ENCODE assay signal across 1 cellular context in the genomic region with DNA sequence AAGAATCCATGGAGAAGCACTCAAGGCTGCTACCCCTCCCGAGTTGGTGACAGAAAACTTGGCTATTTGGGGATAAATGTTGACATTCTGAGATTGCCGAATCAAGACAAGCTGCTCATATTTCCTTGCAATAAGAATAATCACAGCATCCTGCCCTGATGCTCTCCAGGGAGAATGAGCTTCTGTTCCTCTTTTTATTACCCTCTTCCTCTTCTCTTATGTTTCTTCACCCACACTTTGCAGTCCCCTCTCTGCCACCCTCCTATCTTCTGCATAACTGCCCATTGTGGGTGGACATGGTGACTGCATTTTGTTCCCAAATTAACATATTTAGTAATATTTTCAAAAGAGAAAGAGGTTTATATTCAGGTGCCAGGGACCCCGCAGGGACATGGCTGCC.
A peak's percentile ranks its signal among the peaks of the same experiment; 100 is the strongest.
TF ChIP-seq lines count a peak whose summit lies in the region.

No MANE protein-coding gene starts in this region.

TF ChIP-seq in GM12878, 131 proteins besides CTCF, POLR2A, EP300 and RAD21 (continued from another document):
- TF ChIP-seq RCOR1 (conservative IDR thresholded peaks at IDR 0.05; ENCODE audit: low read depth, low read length) (0 out of 2 replicates have a peak, but pooled peaks have one; percentile 52), NR2F1 (conservative IDR thresholded peaks at IDR 0.05) (no peak), DPF2 (IDR thresholded peaks at IDR 0.05) (peak; percentile 90; the same call in 1 of the 2 replicates), MTA2 (IDR thresholded peaks at IDR 0.05; ENCODE audit: low read depth) (peak; percentile 71), PAX5 (IDR thresholded peaks at IDR 0.05; ENCODE audit: borderline replicate concordance, low read depth, low read length) (peak; percentile 63; the same call in 1 of the 2 replicates), MEF2B (IDR thresholded peaks at IDR 0.05; ENCODE audit: partially characterized antibody, poor library complexity, severe bottlenecking) (peak; percentile 87), IKZF1 (conservative IDR thresholded peaks at IDR 0.05) (peak; percentile 88), BHLHE40 (IDR thresholded peaks at IDR 0.05; ENCODE audit: borderline replicate concordance in 1 of 2, low read depth in 2 of 2, low read length in 1 of 2) (no peak), RAD51 (IDR thresholded peaks at IDR 0.05) (no peak), ZNF384 (IDR thresholded peaks at IDR 0.05; ENCODE audit: borderline replicate concordance, low read depth, low read length) (no peak), ZBED1 (IDR thresholded peaks at IDR 0.05; ENCODE audit: borderline replicate concordance) (no peak), FOXM1 (IDR thresholded peaks at IDR 0.05; ENCODE audit: low read depth, low read length) (peak; percentile 54; the same call in 1 of the 2 replicates), HDAC2 (IDR thresholded peaks at IDR 0.05) (no peak), KLF5 (IDR thresholded peaks at IDR 0.05; ENCODE audit: partially characterized antibody) (no peak), EED (IDR thresholded peaks at IDR 0.05; ENCODE audit: low read depth) (peak; percentile 75; the same call in 1 of the 2 replicates), BMI1 (IDR thresholded peaks at IDR 0.05; ENCODE audit: borderline replicate concordance) (peak; percentile 61; the same call in 1 of the 2 replicates), POU2F2 (IDR thresholded peaks at IDR 0.05; ENCODE audit: borderline replicate concordance, low read depth, low read length) (peak; percentile 69; the same call in 1 of the 3 replicates), JUND (IDR thresholded peaks at IDR 0.05; ENCODE audit: low read depth, low read length) (no peak), MYC (IDR thresholded peaks at IDR 0.05; ENCODE audit: insufficient read depth, insufficient read length, insufficient replicate concordance, low read length, severe bottlenecking) (no peak), TCF12 (IDR thresholded peaks at IDR 0.05; ENCODE audit: low read depth, low read length) (no peak), YBX1 (IDR thresholded peaks at IDR 0.05) (no peak), TAF1 (IDR thresholded peaks at IDR 0.05; ENCODE audit: borderline replicate concordance, low read depth, low read length) (no peak), SRF (IDR thresholded peaks at IDR 0.05; ENCODE audit: low read depth in 2 of 2, low read length in 2 of 2) (no peak), CHD2 (IDR thresholded peaks at IDR 0.05; ENCODE audit: borderline replicate concordance, low read depth, low read length) (0 out of 2 replicates have a peak, but pooled peaks have one; percentile 51), BCL11A (IDR thresholded peaks at IDR 0.05; ENCODE audit: low read depth, low read length) (0 out of 2 replicates have a peak, but pooled peaks have one; percentile 35), NFIC (IDR thresholded peaks at IDR 0.05; ENCODE audit: low read depth, low read length) (peak; percentile 51; the same call in 1 of the 2 replicates), PML (IDR thresholded peaks at IDR 0.05; ENCODE audit: low read length) (no peak), WRNIP1 (IDR thresholded peaks at IDR 0.05; ENCODE audit: borderline replicate concordance, low read depth, low read length) (no peak), IRF4 (IDR thresholded peaks at IDR 0.05; ENCODE audit: low read depth, low read length) (no peak), MTA3 (IDR thresholded peaks at IDR 0.05; ENCODE audit: borderline replicate concordance, low read length) (peak; percentile 65; the same call in 1 of the 2 replicates), ESRRA (IDR thresholded peaks at IDR 0.05; ENCODE audit: low read length) (no peak), ATF7 (IDR thresholded peaks at IDR 0.05; ENCODE audit: low read depth) (peak; percentile 37; the same call in 1 of the 2 replicates), RUNX3 (IDR thresholded peaks at IDR 0.05; ENCODE audit: low read length) (peak; percentile 65), IKZF2 (IDR thresholded peaks at IDR 0.05) (peak; percentile 90 to 91; a peak in 3 of 4 replicates), EGR1 (IDR thresholded peaks at IDR 0.05; ENCODE audit: borderline replicate concordance in 1 of 2, low read depth in 2 of 2, low read length in 2 of 2) (0 out of 3 replicates have a peak, but pooled peaks of 1 of the 2 experiments have one; percentile 6), SIN3A (IDR thresholded peaks at IDR 0.05; ENCODE audit: low read depth, low read length) (no peak), TBL1XR1 (IDR thresholded peaks at IDR 0.05; ENCODE audit: low read depth, low read length) (no peak), SPI1 (IDR thresholded peaks at IDR 0.05; ENCODE audit: borderline replicate concordance, insufficient read depth, low read depth, low read length) (peak; percentile 98)
- TF ChIP-seq, protein P1, sequence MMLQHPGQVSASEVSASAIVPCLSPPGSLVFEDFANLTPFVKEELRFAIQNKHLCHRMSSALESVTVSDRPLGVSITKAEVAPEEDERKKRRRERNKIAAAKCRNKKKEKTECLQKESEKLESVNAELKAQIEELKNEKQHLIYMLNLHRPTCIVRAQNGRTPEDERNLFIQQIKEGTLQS (IDR thresholded peaks at IDR 0.05; ENCODE audit: borderline replicate concordance, extremely low read depth, low read depth, low read length): no peak
- TF ChIP-seq, protein P2, sequence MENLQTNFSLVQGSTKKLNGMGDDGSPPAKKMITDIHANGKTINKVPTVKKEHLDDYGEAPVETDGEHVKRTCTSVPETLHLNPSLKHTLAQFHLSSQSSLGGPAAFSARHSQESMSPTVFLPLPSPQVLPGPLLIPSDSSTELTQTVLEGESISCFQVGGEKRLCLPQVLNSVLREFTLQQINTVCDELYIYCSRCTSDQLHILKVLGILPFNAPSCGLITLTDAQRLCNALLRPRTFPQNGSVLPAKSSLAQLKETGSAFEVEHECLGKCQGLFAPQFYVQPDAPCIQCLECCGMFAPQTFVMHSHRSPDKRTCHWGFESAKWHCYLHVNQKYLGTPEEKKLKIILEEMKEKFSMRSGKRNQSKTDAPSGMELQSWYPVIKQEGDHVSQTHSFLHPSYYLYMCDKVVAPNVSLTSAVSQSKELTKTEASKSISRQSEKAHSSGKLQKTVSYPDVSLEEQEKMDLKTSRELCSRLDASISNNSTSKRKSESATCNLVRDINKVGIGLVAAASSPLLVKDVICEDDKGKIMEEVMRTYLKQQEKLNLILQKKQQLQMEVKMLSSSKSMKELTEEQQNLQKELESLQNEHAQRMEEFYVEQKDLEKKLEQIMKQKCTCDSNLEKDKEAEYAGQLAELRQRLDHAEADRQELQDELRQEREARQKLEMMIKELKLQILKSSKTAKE (IDR thresholded peaks at IDR 0.05; ENCODE audit: low read depth, poor library complexity, severe bottlenecking): peak; percentile 44
- TF ChIP-seq, protein P3, sequence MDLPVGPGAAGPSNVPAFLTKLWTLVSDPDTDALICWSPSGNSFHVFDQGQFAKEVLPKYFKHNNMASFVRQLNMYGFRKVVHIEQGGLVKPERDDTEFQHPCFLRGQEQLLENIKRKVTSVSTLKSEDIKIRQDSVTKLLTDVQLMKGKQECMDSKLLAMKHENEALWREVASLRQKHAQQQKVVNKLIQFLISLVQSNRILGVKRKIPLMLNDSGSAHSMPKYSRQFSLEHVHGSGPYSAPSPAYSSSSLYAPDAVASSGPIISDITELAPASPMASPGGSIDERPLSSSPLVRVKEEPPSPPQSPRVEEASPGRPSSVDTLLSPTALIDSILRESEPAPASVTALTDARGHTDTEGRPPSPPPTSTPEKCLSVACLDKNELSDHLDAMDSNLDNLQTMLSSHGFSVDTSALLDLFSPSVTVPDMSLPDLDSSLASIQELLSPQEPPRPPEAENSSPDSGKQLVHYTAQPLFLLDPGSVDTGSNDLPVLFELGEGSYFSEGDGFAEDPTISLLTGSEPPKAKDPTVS (IDR thresholded peaks at IDR 0.05; ENCODE audit: low read depth, low read length): no peak
- TF ChIP-seq, protein P4, sequence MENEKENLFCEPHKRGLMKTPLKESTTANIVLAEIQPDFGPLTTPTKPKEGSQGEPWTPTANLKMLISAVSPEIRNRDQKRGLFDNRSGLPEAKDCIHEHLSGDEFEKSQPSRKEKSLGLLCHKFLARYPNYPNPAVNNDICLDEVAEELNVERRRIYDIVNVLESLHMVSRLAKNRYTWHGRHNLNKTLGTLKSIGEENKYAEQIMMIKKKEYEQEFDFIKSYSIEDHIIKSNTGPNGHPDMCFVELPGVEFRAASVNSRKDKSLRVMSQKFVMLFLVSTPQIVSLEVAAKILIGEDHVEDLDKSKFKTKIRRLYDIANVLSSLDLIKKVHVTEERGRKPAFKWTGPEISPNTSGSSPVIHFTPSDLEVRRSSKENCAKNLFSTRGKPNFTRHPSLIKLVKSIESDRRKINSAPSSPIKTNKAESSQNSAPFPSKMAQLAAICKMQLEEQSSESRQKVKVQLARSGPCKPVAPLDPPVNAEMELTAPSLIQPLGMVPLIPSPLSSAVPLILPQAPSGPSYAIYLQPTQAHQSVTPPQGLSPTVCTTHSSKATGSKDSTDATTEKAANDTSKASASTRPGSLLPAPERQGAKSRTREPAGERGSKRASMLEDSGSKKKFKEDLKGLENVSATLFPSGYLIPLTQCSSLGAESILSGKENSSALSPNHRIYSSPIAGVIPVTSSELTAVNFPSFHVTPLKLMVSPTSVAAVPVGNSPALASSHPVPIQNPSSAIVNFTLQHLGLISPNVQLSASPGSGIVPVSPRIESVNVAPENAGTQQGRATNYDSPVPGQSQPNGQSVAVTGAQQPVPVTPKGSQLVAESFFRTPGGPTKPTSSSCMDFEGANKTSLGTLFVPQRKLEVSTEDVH (IDR thresholded peaks at IDR 0.05; ENCODE audit: low read depth, partially characterized antibody): no peak
- TF ChIP-seq, protein P5, sequence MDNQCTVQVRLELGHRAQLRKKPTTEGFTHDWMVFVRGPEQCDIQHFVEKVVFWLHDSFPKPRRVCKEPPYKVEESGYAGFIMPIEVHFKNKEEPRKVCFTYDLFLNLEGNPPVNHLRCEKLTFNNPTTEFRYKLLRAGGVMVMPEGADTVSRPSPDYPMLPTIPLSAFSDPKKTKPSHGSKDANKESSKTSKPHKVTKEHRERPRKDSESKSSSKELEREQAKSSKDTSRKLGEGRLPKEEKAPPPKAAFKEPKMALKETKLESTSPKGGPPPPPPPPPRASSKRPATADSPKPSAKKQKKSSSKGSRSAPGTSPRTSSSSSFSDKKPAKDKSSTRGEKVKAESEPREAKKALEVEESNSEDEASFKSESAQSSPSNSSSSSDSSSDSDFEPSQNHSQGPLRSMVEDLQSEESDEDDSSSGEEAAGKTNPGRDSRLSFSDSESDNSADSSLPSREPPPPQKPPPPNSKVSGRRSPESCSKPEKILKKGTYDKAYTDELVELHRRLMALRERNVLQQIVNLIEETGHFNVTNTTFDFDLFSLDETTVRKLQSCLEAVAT (IDR thresholded peaks at IDR 0.05): 0 out of 2 replicates have a peak, but pooled peaks have one; percentile 20
- TF ChIP-seq, protein P6, sequence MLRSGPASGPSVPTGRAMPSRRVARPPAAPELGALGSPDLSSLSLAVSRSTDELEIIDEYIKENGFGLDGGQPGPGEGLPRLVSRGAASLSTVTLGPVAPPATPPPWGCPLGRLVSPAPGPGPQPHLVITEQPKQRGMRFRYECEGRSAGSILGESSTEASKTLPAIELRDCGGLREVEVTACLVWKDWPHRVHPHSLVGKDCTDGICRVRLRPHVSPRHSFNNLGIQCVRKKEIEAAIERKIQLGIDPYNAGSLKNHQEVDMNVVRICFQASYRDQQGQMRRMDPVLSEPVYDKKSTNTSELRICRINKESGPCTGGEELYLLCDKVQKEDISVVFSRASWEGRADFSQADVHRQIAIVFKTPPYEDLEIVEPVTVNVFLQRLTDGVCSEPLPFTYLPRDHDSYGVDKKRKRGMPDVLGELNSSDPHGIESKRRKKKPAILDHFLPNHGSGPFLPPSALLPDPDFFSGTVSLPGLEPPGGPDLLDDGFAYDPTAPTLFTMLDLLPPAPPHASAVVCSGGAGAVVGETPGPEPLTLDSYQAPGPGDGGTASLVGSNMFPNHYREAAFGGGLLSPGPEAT (IDR thresholded peaks at IDR 0.05; ENCODE audit: low read depth): peak; percentile 66
- TF ChIP-seq, protein P7, sequence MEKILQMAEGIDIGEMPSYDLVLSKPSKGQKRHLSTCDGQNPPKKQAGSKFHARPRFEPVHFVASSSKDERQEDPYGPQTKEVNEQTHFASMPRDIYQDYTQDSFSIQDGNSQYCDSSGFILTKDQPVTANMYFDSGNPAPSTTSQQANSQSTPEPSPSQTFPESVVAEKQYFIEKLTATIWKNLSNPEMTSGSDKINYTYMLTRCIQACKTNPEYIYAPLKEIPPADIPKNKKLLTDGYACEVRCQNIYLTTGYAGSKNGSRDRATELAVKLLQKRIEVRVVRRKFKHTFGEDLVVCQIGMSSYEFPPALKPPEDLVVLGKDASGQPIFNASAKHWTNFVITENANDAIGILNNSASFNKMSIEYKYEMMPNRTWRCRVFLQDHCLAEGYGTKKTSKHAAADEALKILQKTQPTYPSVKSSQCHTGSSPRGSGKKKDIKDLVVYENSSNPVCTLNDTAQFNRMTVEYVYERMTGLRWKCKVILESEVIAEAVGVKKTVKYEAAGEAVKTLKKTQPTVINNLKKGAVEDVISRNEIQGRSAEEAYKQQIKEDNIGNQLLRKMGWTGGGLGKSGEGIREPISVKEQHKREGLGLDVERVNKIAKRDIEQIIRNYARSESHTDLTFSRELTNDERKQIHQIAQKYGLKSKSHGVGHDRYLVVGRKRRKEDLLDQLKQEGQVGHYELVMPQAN (conservative IDR thresholded peaks at IDR 0.05): no peak
- TF ChIP-seq, protein P8, sequence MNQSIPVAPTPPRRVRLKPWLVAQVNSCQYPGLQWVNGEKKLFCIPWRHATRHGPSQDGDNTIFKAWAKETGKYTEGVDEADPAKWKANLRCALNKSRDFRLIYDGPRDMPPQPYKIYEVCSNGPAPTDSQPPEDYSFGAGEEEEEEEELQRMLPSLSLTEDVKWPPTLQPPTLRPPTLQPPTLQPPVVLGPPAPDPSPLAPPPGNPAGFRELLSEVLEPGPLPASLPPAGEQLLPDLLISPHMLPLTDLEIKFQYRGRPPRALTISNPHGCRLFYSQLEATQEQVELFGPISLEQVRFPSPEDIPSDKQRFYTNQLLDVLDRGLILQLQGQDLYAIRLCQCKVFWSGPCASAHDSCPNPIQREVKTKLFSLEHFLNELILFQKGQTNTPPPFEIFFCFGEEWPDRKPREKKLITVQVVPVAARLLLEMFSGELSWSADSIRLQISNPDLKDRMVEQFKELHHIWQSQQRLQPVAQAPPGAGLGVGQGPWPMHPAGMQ (IDR thresholded peaks at IDR 0.05; ENCODE audit: borderline replicate concordance): no peak
- TF ChIP-seq, protein P9, sequence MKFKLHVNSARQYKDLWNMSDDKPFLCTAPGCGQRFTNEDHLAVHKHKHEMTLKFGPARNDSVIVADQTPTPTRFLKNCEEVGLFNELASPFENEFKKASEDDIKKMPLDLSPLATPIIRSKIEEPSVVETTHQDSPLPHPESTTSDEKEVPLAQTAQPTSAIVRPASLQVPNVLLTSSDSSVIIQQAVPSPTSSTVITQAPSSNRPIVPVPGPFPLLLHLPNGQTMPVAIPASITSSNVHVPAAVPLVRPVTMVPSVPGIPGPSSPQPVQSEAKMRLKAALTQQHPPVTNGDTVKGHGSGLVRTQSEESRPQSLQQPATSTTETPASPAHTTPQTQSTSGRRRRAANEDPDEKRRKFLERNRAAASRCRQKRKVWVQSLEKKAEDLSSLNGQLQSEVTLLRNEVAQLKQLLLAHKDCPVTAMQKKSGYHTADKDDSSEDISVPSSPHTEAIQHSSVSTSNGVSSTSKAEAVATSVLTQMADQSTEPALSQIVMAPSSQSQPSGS (IDR thresholded peaks at IDR 0.05; ENCODE audit: low read length): peak; percentile 27; the same call in 1 of the 2 replicates
